In the genomic region with DNA sequence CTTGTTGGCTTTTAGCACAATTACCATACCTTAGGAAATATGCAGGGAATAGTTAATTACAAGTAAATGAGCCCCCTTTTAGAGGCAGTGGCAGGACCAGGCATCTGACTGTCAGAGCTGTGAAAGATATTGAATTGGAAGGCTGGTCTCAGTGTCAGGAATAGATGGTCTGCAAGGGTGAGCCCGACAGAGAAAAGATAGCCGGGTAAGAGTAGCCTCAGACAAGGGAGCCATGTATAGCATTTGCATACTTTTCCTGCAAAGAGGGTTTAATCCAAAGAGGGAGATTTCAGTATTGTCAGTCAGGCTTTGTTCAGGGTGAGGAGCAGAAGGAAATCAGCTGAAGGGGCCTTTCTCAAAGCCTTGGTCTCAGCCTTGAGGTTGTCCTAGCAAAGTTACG, we compare ENCODE assay signal across 21 cellular contexts.
"Had no signal": no experiment of that assay in that cellular context is flagged by ENCODE, and none has a peak within 500 bp of the region (broad histone marks: within the 10 kb centered on the region; RNA-seq: fewer than 3 reads in every experiment).

No MANE protein-coding gene starts in this region.

- H3K27ac Mint-ChIP-seq: activated CD4-positive, alpha-beta T cell treated with anti-CD3 and anti-CD28 coated beads, Interleukin-2, amount 10 ng/mL, durations not matched to agents 24 days and 14 days; activated CD8-positive, alpha-beta memory T cell treated with anti-CD3 and anti-CD28 coated beads, Interleukin-2, amount 10 ng/mL, durations not matched to agents 7 days and 5 days; activated naive CD4-positive, alpha-beta T cell treated with anti-CD3 and anti-CD28 coated beads for 36 hours; activated naive CD8-positive, alpha-beta T cell; activated T-cell treated with anti-CD3 and anti-CD28 coated beads, Interleukin-2, amount 50 U/mL, for 24 hours; T-helper 17 cell had no signal

- H3K27me3 Mint-ChIP-seq: activated B cell treated with CpG ODN at 0.5 μM for 24 hours; activated CD8-positive, alpha-beta memory T cell treated with anti-CD3 and anti-CD28 coated beads, Interleukin-2, amount 10 ng/mL, durations not matched to agents 7 days and 5 days; activated T-cell treated with anti-CD3 and anti-CD28 coated beads, Interleukin-2, amount 50 U/mL, for 24 hours; brain; T-helper 17 cell had no signal

- ATAC-seq: activated CD8-positive, alpha-beta memory T cell treated with anti-CD3 and anti-CD28 coated beads, Interleukin-2, amount 10 ng/mL, durations not matched to agents 7 days and 5 days; PC-3; T-helper 17 cell had no signal

- H3K4me3 Mint-ChIP-seq: activated B cell treated with CpG ODN at 0.5 μM for 24 hours; activated CD4-positive, alpha-beta T cell treated with anti-CD3 and anti-CD28 coated beads, Interleukin-2, amount 10 ng/mL, durations not matched to agents 24 days and 14 days; activated CD8-positive, alpha-beta memory T cell treated with anti-CD3 and anti-CD28 coated beads, Interleukin-2, amount 10 ng/mL, durations not matched to agents 7 days and 5 days; activated naive CD4-positive, alpha-beta T cell treated with anti-CD3 and anti-CD28 coated beads for 36 hours; activated naive CD8-positive, alpha-beta T cell; activated T-cell treated with anti-CD3 and anti-CD28 coated beads, Interleukin-2, amount 50 U/mL, for 24 hours; T-helper 17 cell had no signal

- H3K36me3 Mint-ChIP-seq: activated CD8-positive, alpha-beta memory T cell treated with anti-CD3 and anti-CD28 coated beads, Interleukin-2, amount 10 ng/mL, durations not matched to agents 7 days and 5 days; activated naive CD8-positive, alpha-beta T cell had no signal

- DNase-seq: activated B cell treated with CpG ODN at 0.5 μM for 24 hours; activated CD4-positive, alpha-beta T cell treated with anti-CD3 and anti-CD28 coated beads for 1 hour; activated CD4-positive, alpha-beta T cell treated with anti-CD3 and anti-CD28 coated beads, Interleukin-2, amount 10 ng/mL, durations not matched to agents 24 days and 14 days; activated CD4-positive, alpha-beta T cell treated with anti-CD3 and anti-CD28 coated beads, Interleukin-2, amount 50 U/mL, for 48 hours; activated CD8-positive, alpha-beta memory T cell treated with anti-CD3 and anti-CD28 coated beads, Interleukin-2, amount 10 ng/mL, durations not matched to agents 7 days and 5 days; activated gamma-delta T cell; activated naive CD4-positive, alpha-beta T cell treated with anti-CD3 and anti-CD28 coated beads for 36 hours; activated T-cell treated with anti-CD3 and anti-CD28 coated beads, Interleukin-2, amount 50 U/mL, for 24 hours; amygdala; NCI-H1048; NCI-H146; NCI-H1930; NCI-H2171 treated with DMSO at 0.1 percent for 48 hours; NCI-H226; NCI-H526 treated with DMSO at 0.1 percent for 48 hours; SIG-M5; T-helper 17 cell; T-helper 9 cell had no signal

- H3K4me1 Mint-ChIP-seq: activated CD4-positive, alpha-beta T cell treated with anti-CD3 and anti-CD28 coated beads, Interleukin-2, amount 10 ng/mL, durations not matched to agents 24 days and 14 days; activated CD8-positive, alpha-beta memory T cell treated with anti-CD3 and anti-CD28 coated beads, Interleukin-2, amount 10 ng/mL, durations not matched to agents 7 days and 5 days; T-helper 17 cell had no signal

- H3K9me3 Mint-ChIP-seq: activated B cell treated with CpG ODN at 0.5 μM for 24 hours; activated CD4-positive, alpha-beta T cell treated with anti-CD3 and anti-CD28 coated beads, Interleukin-2, amount 10 ng/mL, durations not matched to agents 24 days and 14 days; activated naive CD4-positive, alpha-beta T cell treated with anti-CD3 and anti-CD28 coated beads for 36 hours; activated T-cell treated with anti-CD3 and anti-CD28 coated beads, Interleukin-2, amount 50 U/mL, for 24 hours had no signal
